In genomic region chr10:13526952-13527863, GRCh38 we compare ENCODE assay signal across 9 cellular contexts. TPM values are rescaled to one million over a fixed set of nuclear protein-coding genes. Genes with fewer than 3 reads are reported as not detected.
DNase-seq lines count a peak whose midpoint lies in the region; ATAC-seq, FAIRE-seq and TF ChIP-seq lines count a peak whose summit lies in the region.
"Had no signal": no experiment of that assay in that cellular context is flagged by ENCODE, and none has a peak within 500 bp of the region (broad histone marks: within the 10 kb centered on the region; RNA-seq: fewer than 3 reads in every experiment).

No MANE protein-coding gene starts in this region.

- H3K4me3 ChIP-seq in fibroblast of the aortic adventitia (ENCODE audit: low read depth, low read length) (no peak overlapping the region), pancreas (peak overlapping the region in 2 of 4 donors; percentile 59 to 65)

- H3K27me3 ChIP-seq in pancreas, result no peaks in the 10 kb centered on the region

- TF ChIP-seq CTCF in RWPE1 (conservative IDR thresholded peaks at IDR 0.05; ENCODE audit: low read depth), result no peak
- TF ChIP-seq CTCF in fibroblast of the aortic adventitia (IDR thresholded peaks at IDR 0.05; ENCODE audit: insufficient read depth, low read length), result no peak
- TF ChIP-seq CTCF in pancreas (IDR thresholded peaks at IDR 0.05), result no peak

- H3K4me1 ChIP-seq in pancreas, result peaks cover 10 to 20% (median 15%) of the 10 kb centered on the region in 3 donors

- CTCF ChIA-PET in RWPE1 (lab: Yijun Ruan, JAX), result interaction anchor here (0.7 to 0.9 kb wide), 2 partner anchors 64 to 225 kb away, joined by 3 read pairs; no protein-coding TSS in a partner anchor

- peak in 3 of 4 donors; percentile 35 to 67 (median 55) for ATAC-seq in pancreas
- no peak for ATAC-seq in HG03378 (IDR thresholded peaks at IDR 0.05; ENCODE audit: unreplicated experiment)

- DNase-seq in EH (ENCODE audit: low read depth), result peak; percentile 88
- DNase-seq in RWPE1 (ENCODE audit: low spot score), result peak; percentile 82
- DNase-seq in fibroblast of the aortic adventitia (ENCODE audit: low read depth), result peak; percentile 60
- DNase-seq in pancreas, result no peak
- no peak for DNase-seq in activated gamma-delta T cell treated with Interleukin-2 at 50 U/mL for 16 hours
- DNase-seq in NOMO-1 (lab: John Stamatoyannopoulos, UW; ENCODE audit: unreplicated experiment in 2 of 2), result no peak
- DNase-seq in NCI-H2107 (lab: John Stamatoyannopoulos, UW), result no peak

- intact Hi-C loops in pancreas (cut with DNase I), result no loop called here

- H3K27ac ChIP-seq in RWPE1 (no peak overlapping the region), pancreas (peak overlapping the region in 3 of 4 donors; percentile 39 to 84 (median 67))

- no peaks in the 10 kb centered on the region for H3K36me3 ChIP-seq in pancreas

- H3K9me3 ChIP-seq in pancreas, result no peaks in the 10 kb centered on the region

- no peak for FAIRE-seq in pancreas (lab: Jason Lieb, UNC)
- FAIRE-seq: endometrium had no signal

- 9 to 10% methylated on average over 10 of the region's 10 CpGs for WGBS in pancreas, 2 donors

- POLR2A ChIA-PET in RWPE1 (lab: Yijun Ruan, JAX; ENCODE audit: low non-redundant PET), result interaction anchor here (0.9 kb wide), 1 partner anchor 69 kb away, joined by 4 read pairs; no protein-coding TSS in a partner anchor

RNA-seq across cellular contexts. Expression of gene BEND7, which starts 1.6 kb away (rescaled TPM):
- total RNA-seq in fibroblast of the aortic adventitia (ENCODE audit: low replicate concordance) (2.6 and 3.2 TPM in 2 replicates), pancreas (10 to 100 TPM; 11.8 to 22.8 (median 16.2) TPM)
- 10 to 100 TPM in 1 of 2 donors, 1 to 10 TPM in 1; 7.3 to 11.2 TPM for polyA plus RNA-seq in pancreas

RNA-seq across cellular contexts. Expression of gene PRPF18, which starts 59.6 kb away (rescaled TPM):
- 37.0 and 89.4 TPM in 2 replicates for total RNA-seq in fibroblast of the aortic adventitia (ENCODE audit: low replicate concordance)
- total RNA-seq in pancreas, result 10 to 100 TPM in 1 of 6 donors, 1 to 10 TPM in 5; 8.1 to 12.0 (median 9.3) TPM
- polyA plus RNA-seq in pancreas, result 10 to 100 TPM in 1 of 2 donors, 1 to 10 TPM in 1; 6.2 to 10.7 TPM

Comparison
In these comparisons a context has a peak if more than half of its experiments do, and no peak if none do; other contexts are left out.
1. DNase-seq: peak in EH (single experiment), RWPE1 (single experiment) and fibroblast of the aortic adventitia (single experiment); none in pancreas (0 of 6), activated gamma-delta T cell treated with Interleukin-2 at 50 U/mL for 16 hours (single experiment), NOMO-1 (0 of 2) and NCI-H2107 (single experiment).